2 cellular contexts compared by ENCODE assay signal in genomic region chr14:91058017-91058675, GRCh38.
TF ChIP-seq lines count a peak whose summit lies in the region.

No MANE protein-coding gene starts in this region.

TF ChIP-seq in A549, 52 proteins besides CTCF, POLR2A, EP300 and RAD21:
- no peak for TF ChIP-seq BHLHE40 (IDR thresholded peaks at IDR 0.05; ENCODE audit: low read depth, low read length)
- TF ChIP-seq KDM5A (IDR thresholded peaks at IDR 0.05): no peak
- TF ChIP-seq FOSB (CRISPR knock-in tag; IDR thresholded peaks at IDR 0.05): no peak
- no peak for TF ChIP-seq GATA3 (IDR thresholded peaks at IDR 0.05; ENCODE audit: borderline replicate concordance)
- no peak for TF ChIP-seq SREBF2 (IDR thresholded peaks at IDR 0.05)
- TF ChIP-seq ZNF302 (CRISPR knock-in tag; IDR thresholded peaks at IDR 0.05): no peak
- no peak for TF ChIP-seq EHF (CRISPR knock-in tag; IDR thresholded peaks at IDR 0.05)
- TF ChIP-seq FOXS1 (CRISPR knock-in tag; IDR thresholded peaks at IDR 0.05): no peak
- TF ChIP-seq REST (IDR thresholded peaks at IDR 0.05): no peak
- TF ChIP-seq TFCP2L1 (CRISPR knock-in tag; IDR thresholded peaks at IDR 0.05): no peak
- no peak for TF ChIP-seq POLR2AphosphoS2 (conservative IDR thresholded peaks at IDR 0.05; ENCODE audit: low read length)
- no peak for TF ChIP-seq CEBPB (IDR thresholded peaks at IDR 0.05)
- no peak for TF ChIP-seq HES2 (IDR thresholded peaks at IDR 0.05)
- no peak for TF ChIP-seq CHD2 (IDR thresholded peaks at IDR 0.05; ENCODE audit: low read length, partially characterized antibody)
- no peak for TF ChIP-seq HMGXB4 (CRISPR knock-in tag; IDR thresholded peaks at IDR 0.05; ENCODE audit: borderline replicate concordance)
- no peak for TF ChIP-seq USF2 (IDR thresholded peaks at IDR 0.05)
- TF ChIP-seq HEYL (CRISPR knock-in tag; IDR thresholded peaks at IDR 0.05): no peak
- TF ChIP-seq NFE2L2 (conservative IDR thresholded peaks at IDR 0.05; ENCODE audit: low read length): no peak

TF ChIP-seq in HEK293, 187 proteins besides CTCF, POLR2A, EP300 and RAD21 (continues in another document):
- TF ChIP-seq SCRT2 (tag by site-specific recombination; IDR thresholded peaks at IDR 0.05) (peak; percentile 50; the same call in 1 of the 2 replicates), ZNF280C (tag by site-specific recombination; IDR thresholded peaks at IDR 0.05) (no peak), ZNF10 (tag by site-specific recombination; IDR thresholded peaks at IDR 0.05) (no peak), ZNF335 (tag by site-specific recombination; conservative IDR thresholded peaks at IDR 0.05) (no peak), GLIS2 (tag by site-specific recombination; IDR thresholded peaks at IDR 0.05) (no peak), ZBTB49 (tag by site-specific recombination; IDR thresholded peaks at IDR 0.05; ENCODE audit: low read depth) (no peak), ZNF350 (tag by site-specific recombination; IDR thresholded peaks at IDR 0.05) (no peak), ZBTB10 (tag by site-specific recombination; IDR thresholded peaks at IDR 0.05) (no peak), ZNF843 (tag by site-specific recombination; IDR thresholded peaks at IDR 0.05) (no peak), ZXDB (tag by site-specific recombination; IDR thresholded peaks at IDR 0.05) (peak; percentile 38; the same call in 1 of the 2 replicates), ZNF184 (tag by site-specific recombination; IDR thresholded peaks at IDR 0.05) (no peak), ZNF155 (tag by site-specific recombination; IDR thresholded peaks at IDR 0.05) (no peak), ZNF214 (tag by site-specific recombination; IDR thresholded peaks at IDR 0.05; ENCODE audit: borderline replicate concordance) (no peak), ZNF621 (tag by site-specific recombination; IDR thresholded peaks at IDR 0.05) (no peak), ZNF514 (tag by site-specific recombination; IDR thresholded peaks at IDR 0.05) (no peak), YY2 (tag by site-specific recombination; IDR thresholded peaks at IDR 0.05) (no peak), ZNF311 (tag by site-specific recombination; IDR thresholded peaks at IDR 0.05; ENCODE audit: borderline replicate concordance) (no peak), ZNF629 (tag by site-specific recombination; IDR thresholded peaks at IDR 0.05) (no peak), PRDM4 (tag by site-specific recombination; IDR thresholded peaks at IDR 0.05) (no peak), KLF16 (tag by site-specific recombination; IDR thresholded peaks at IDR 0.05) (no peak), ZNF169 (tag by site-specific recombination; IDR thresholded peaks at IDR 0.05) (no peak), ZNF302 (tag by site-specific recombination; IDR thresholded peaks at IDR 0.05; ENCODE audit: low read depth) (no peak), ZFP69B (tag by site-specific recombination; IDR thresholded peaks at IDR 0.05) (no peak), PRDM1 (tag by site-specific recombination; IDR thresholded peaks at IDR 0.05) (no peak), SCRT1 (tag by site-specific recombination; IDR thresholded peaks at IDR 0.05; ENCODE audit: borderline replicate concordance) (no peak), TSHZ1 (tag by site-specific recombination; IDR thresholded peaks at IDR 0.05; ENCODE audit: borderline replicate concordance) (no peak), ZNF148 (tag by site-specific recombination; IDR thresholded peaks at IDR 0.05; ENCODE audit: borderline replicate concordance) (no peak), SP3 (tag by site-specific recombination; IDR thresholded peaks at IDR 0.05) (no peak), ZSCAN23 (tag by site-specific recombination; IDR thresholded peaks at IDR 0.05) (no peak), ZBTB21 (tag by site-specific recombination; IDR thresholded peaks at IDR 0.05) (no peak), MEIS1 (CRISPR knock-in tag; IDR thresholded peaks at IDR 0.05; ENCODE audit: borderline replicate concordance) (no peak), ZNF518A (tag by site-specific recombination; conservative IDR thresholded peaks at IDR 0.05; ENCODE audit: low read depth) (no peak), ZNF133 (tag by site-specific recombination; IDR thresholded peaks at IDR 0.05) (no peak)
